Comparison of ENCODE assay signal across 8 cellular contexts in genomic region chr9:73152445-73152844, GRCh38. TPM values are rescaled to one million over a fixed set of nuclear protein-coding genes. Genes with fewer than 3 reads are reported as not detected.
A peak's percentile ranks its signal among the peaks of the same experiment; 100 is the strongest.
DNase-seq lines count a peak whose midpoint lies in the region; ATAC-seq, FAIRE-seq and TF ChIP-seq lines count a peak whose summit lies in the region.

No MANE protein-coding gene starts in this region.

- no peak for ATAC-seq in T-cell (replicated peaks in 1 of 4)
- peak; percentile 62 for ATAC-seq in sciatic nerve
- no peak for ATAC-seq in GM19452 (IDR thresholded peaks at IDR 0.05; ENCODE audit: unreplicated experiment)

- peaks cover 20% of the 10 kb centered on the region for H3K36me3 ChIP-seq in GM23248 (ENCODE audit: low read depth)

- in situ Hi-C loops in GM23248 (cut with MboI) = no loop called here

- H3K9ac ChIP-seq in GM23248 = peak overlapping the region; percentile 99

- H3K4me1 Mint-ChIP-seq in T-cell = peaks cover 74 to 86% (median 77%) of the 10 kb centered on the region in 3 donors

- H3K36me3 Mint-ChIP-seq in T-cell = peaks cover 15% of the 10 kb centered on the region

- H3K79me2 ChIP-seq in GM23248 (ENCODE audit: insufficient read depth) = peaks cover 76% of the 10 kb centered on the region

- no peak for TF ChIP-seq CTCF in fibroblast of the aortic adventitia (IDR thresholded peaks at IDR 0.05; ENCODE audit: insufficient read depth, low read length)
- TF ChIP-seq CTCF in D721Med (IDR thresholded peaks at IDR 0.05; ENCODE audit: insufficient read depth, missing control alignments) = no peak

- H2AFZ ChIP-seq in GM23248 = no peak overlapping the region

- no peaks in the 10 kb centered on the region for H3K9me2 ChIP-seq in GM23248 (ENCODE audit: insufficient read depth)

- intact Hi-C loops in sciatic nerve (cut with DNase I) = no loop called here

- no peaks in the 10 kb centered on the region for H3K27me3 ChIP-seq in GM23248 (replicated peaks; ENCODE audit: insufficient read depth)

- peak overlapping the region; percentile 87 to 98 (median 91) for H3K4me3 Mint-ChIP-seq in T-cell

- peak overlapping the region; percentile 99 for H3K27ac ChIP-seq in GM23248

- peak overlapping the region; percentile 100 for H3K4me3 ChIP-seq in GM23248
- H3K4me3 ChIP-seq in fibroblast of the aortic adventitia (ENCODE audit: low read depth, low read length) = peak overlapping the region; percentile 79

- H3K27ac Mint-ChIP-seq in T-cell = peak overlapping the region; percentile 91 to 94

- H3F3A ChIP-seq in GM23248 (ENCODE audit: insufficient read depth) = peaks cover 77% of the 10 kb centered on the region

- H3K27me3 Mint-ChIP-seq in T-cell = peaks cover 0 to 1% of the 10 kb centered on the region in 2 donors

- H3K4me2 ChIP-seq in GM23248 (ENCODE audit: unreplicated experiment) = peak overlapping the region; percentile 89

- no peaks in the 10 kb centered on the region for H3K9me3 Mint-ChIP-seq in T-cell

- no peaks in the 10 kb centered on the region for H3K9me3 ChIP-seq in GM23248 (ENCODE audit: low read depth)

- POLR2A ChIA-PET in T-cell (lab: Charles Lee) = interaction anchor here (0.6 to 2.8 kb wide), 13 partner anchors 11 to 1876 kb away, joined by 3 to 69 read pairs (median 3); no protein-coding TSS in a partner anchor

- no peak for FAIRE-seq in D721Med (lab: Jason Lieb, UNC)

- CTCF ChIA-PET in T-cell (lab: Charles Lee) = interaction anchor here in 1 of 2 donors (1.0 to 1.5 kb wide), 5 partner anchors 9 to 45 kb away, joined by 6 to 11 read pairs (median 7); no protein-coding TSS in a partner anchor

- H4K20me1 ChIP-seq in GM23248 (ENCODE audit: insufficient read depth) = peaks cover 25% of the 10 kb centered on the region

- WGBS in GM23248 (ENCODE audit: low coverage in 1 of 2, low lambda C conversion rate in 2 of 2, missing lambda C conversion rate in 2 of 2), 2 experiments = 0% methylated on average over 1 of the region's 1 CpG

- peaks cover 66% of the 10 kb centered on the region for H3K4me1 ChIP-seq in GM23248 (ENCODE audit: insufficient read depth)

- DNase-seq in GM23248 (peak; percentile 87), T-cell (no peak), fibroblast of the aortic adventitia (ENCODE audit: low read depth) (peak; percentile 81), sciatic nerve (ENCODE audit: low spot score) (no peak), NCI-H2196 (lab: John Stamatoyannopoulos, UW; ENCODE audit: unreplicated experiment) (no peak), hippocampal formation (lab: John Stamatoyannopoulos, UW) (no peak), D721Med (ENCODE audit: insufficient read length, low spot score) (no peak)

RNA-seq across cellular contexts. Expression of gene ANXA1, which starts 0.8 kb away (rescaled TPM):
- 986 and 1,002 TPM in 2 replicates for total RNA-seq in GM23248 (2014; rRNA removed; shearing (Covaris generic))
- 1,010 and 1,013 TPM in 2 replicates for polyA plus RNA-seq in GM23248 (2016; fragmentation: Nextera tagmentation; extraction: Ambion mirVana)
- total RNA-seq in T-cell = 100 to 1,000 TPM; 173 to 570 (median 200) TPM
- 923 and 1,627 TPM in 2 replicates for total RNA-seq in fibroblast of the aortic adventitia (ENCODE audit: low replicate concordance)
- 293 TPM for total RNA-seq in sciatic nerve

Comparison
In these comparisons a context has a peak if more than half of its experiments do, and no peak if none do; other contexts are left out.
1. DNase-seq: peak in GM23248 (single experiment) and fibroblast of the aortic adventitia (single experiment); none in T-cell (0 of 34), sciatic nerve (single experiment), NCI-H2196 (single experiment), hippocampal formation (0 of 2) and D721Med (single experiment).